In genomic region chr12:47530050-47530449, GRCh38 we compare ENCODE assay signal across 32 cellular contexts.
DNase-seq lines count a peak whose midpoint lies in the region; ATAC-seq, FAIRE-seq and TF ChIP-seq lines count a peak whose summit lies in the region.
"Had no signal": no experiment of that assay in that cellular context is flagged by ENCODE, and none has a peak within 500 bp of the region (broad histone marks: within the 10 kb centered on the region; RNA-seq: fewer than 3 reads in every experiment).

No MANE protein-coding gene starts in this region.

- peaks cover 2 to 11% (median 4%) of the 10 kb centered on the region in 4 donors for H3K9me3 ChIP-seq in liver (ENCODE audit: control insufficient read depth in 4 of 4, low read length in 3 of 4)
- H3K9me3 ChIP-seq in HepG2 (ENCODE audit: low read length): peaks cover 11% of the 10 kb centered on the region
- H3K9me3 ChIP-seq in right lobe of liver: no peaks in the 10 kb centered on the region
- H3K9me3 ChIP-seq: BE2C had no signal

- FAIRE-seq in HepG2 (lab: Jason Lieb, UNC): no peak
- FAIRE-seq: D721Med had no signal

- TF ChIP-seq RAD21 in liver (IDR thresholded peaks at IDR 0.05) (no peak), HepG2 (CRISPR knock-in tag; IDR thresholded peaks at IDR 0.05) (no peak)

- ATAC-seq in HepG2 (no peak), left lobe of liver (peak; percentile 71), right lobe of liver (peak; percentile 46 to 78 (median 62)), HG02973 (IDR thresholded peaks at IDR 0.05; ENCODE audit: unreplicated experiment) (no peak)
- ATAC-seq: A549; CD8-positive, alpha-beta T cell had no signal

- no peaks in the 10 kb centered on the region for H4K20me1 ChIP-seq in HepG2 (ENCODE audit: insufficient read depth, low read length)
- H4K20me1 ChIP-seq: BLaER1; BLaER1 treated with 17β-estradiol and CSF1 and Interleukin-3, amounts not matched to agents 10 nM and 100 nM had no signal

- no peak overlapping the region for H3K4me2 ChIP-seq in HepG2 (ENCODE audit: low read depth, low read length)
- H3K4me2 ChIP-seq: A549; BLaER1; BLaER1 treated with 17β-estradiol and CSF1 and Interleukin-3, amounts not matched to agents 10 nM and 100 nM had no signal

- no peak for TF ChIP-seq CTCF in liver (IDR thresholded peaks at IDR 0.05; ENCODE audit: low read depth, low read length, missing input control)
- no peak for TF ChIP-seq CTCF in HepG2 (CRISPR knock-in tag; IDR thresholded peaks at IDR 0.05)
- no peak for TF ChIP-seq CTCF in right lobe of liver (IDR thresholded peaks at IDR 0.05)

- H3K4me3 ChIP-seq in liver (ENCODE audit: low read depth in 1 of 3, low read length in 3 of 3): no peak overlapping the region
- H3K4me3 ChIP-seq in HepG2 (replicated peaks in 1 of 3; ENCODE audit: insufficient read depth in 1 of 3, low read depth in 2 of 3, low read length in 3 of 3): no peak overlapping the region
- no peak overlapping the region for H3K4me3 ChIP-seq in right lobe of liver
- H3K4me3 ChIP-seq: A549; BLaER1; BLaER1 treated with 17β-estradiol and CSF1 and Interleukin-3, amounts not matched to agents 10 nM and 100 nM had no signal

- H3K27me3 ChIP-seq in liver (ENCODE audit: control insufficient read depth in 4 of 4, insufficient read depth in 4 of 4, low read length in 3 of 4) (no peaks in the 10 kb centered on the region), HepG2 (ENCODE audit: control insufficient read depth in 1 of 2, insufficient read depth in 2 of 2, low read length in 2 of 2) (no peaks in the 10 kb centered on the region), right lobe of liver (no peaks in the 10 kb centered on the region)
- H3K27me3 ChIP-seq: BE2C; BLaER1; BLaER1 treated with 17β-estradiol and CSF1 and Interleukin-3, amounts not matched to agents 10 nM and 100 nM had no signal

- H3K4me1 ChIP-seq in liver (ENCODE audit: control insufficient read depth in 4 of 4, insufficient read depth in 4 of 4, low read length in 3 of 4): peaks cover 0 to 8% (median 6%) of the 10 kb centered on the region in 4 donors
- no peaks in the 10 kb centered on the region for H3K4me1 ChIP-seq in HepG2 (ENCODE audit: insufficient read depth, low read length)
- no peaks in the 10 kb centered on the region for H3K4me1 ChIP-seq in right lobe of liver
- H3K4me1 ChIP-seq: A549, BE2C, Caco-2 had no signal

- CTCF ChIA-PET in HepG2 (lab: Yijun Ruan, JAX; ENCODE audit: low intra/inter-chr PET ratio, low total read pairs): no interaction called here

- H3K27ac ChIP-seq in liver (ENCODE audit: low read depth in 1 of 2, low read length in 2 of 2): no peak overlapping the region
- no peak overlapping the region for H3K27ac ChIP-seq in HepG2 (ENCODE audit: extremely low read length, insufficient read depth, low read length)
- H3K27ac ChIP-seq in right lobe of liver: no peak overlapping the region
- H3K27ac ChIP-seq: 22Rv1; A549; BLaER1; BLaER1 treated with 17β-estradiol and CSF1 and Interleukin-3, amounts not matched to agents 10 nM and 100 nM; C4-2B had no signal

- TF ChIP-seq POLR2A in HepG2 (IDR thresholded peaks at IDR 0.05; ENCODE audit: insufficient read depth in 1 of 2, low read depth in 2 of 2, low read length in 2 of 2) (no peak), right lobe of liver (IDR thresholded peaks at IDR 0.05) (no peak)

- no peaks in the 10 kb centered on the region for H3K36me3 ChIP-seq in liver (ENCODE audit: control insufficient read depth in 4 of 4, insufficient read depth in 3 of 4, low read depth in 1 of 4, low read length in 3 of 4)
- H3K36me3 ChIP-seq in HepG2 (replicated peaks in 1 of 2; ENCODE audit: control insufficient read depth in 1 of 2, insufficient read depth in 2 of 2, low read length in 2 of 2): no peaks in the 10 kb centered on the region
- H3K36me3 ChIP-seq in right lobe of liver: no peaks in the 10 kb centered on the region
- H3K36me3 ChIP-seq: BE2C; BLaER1; BLaER1 treated with 17β-estradiol and CSF1 and Interleukin-3, amounts not matched to agents 10 nM and 100 nM had no signal

- BruUV-seq in HepG2 (replicated peaks; lab: Mats Ljungman, UMichigan): no TSS peak

- in situ Hi-C loops in HepG2 (cut with HindIII; ENCODE audit: extremely low pct_ligation_motif_present, low pct_unique_long_range_greater_than_20kb): no loop called here

- TF ChIP-seq EP300 in HepG2 (IDR thresholded peaks at IDR 0.05; ENCODE audit: low read depth in 2 of 2, low read length in 2 of 2): no peak
- no peak for TF ChIP-seq EP300 in HepG2 (CRISPR knock-in tag; IDR thresholded peaks at IDR 0.05; ENCODE audit: borderline replicate concordance)

- DNase-seq in HepG2 (ENCODE audit: low spot score) (no peak), left lobe of liver (ENCODE audit: low spot score) (no peak), right lobe of liver (no peak), NCI-H446 treated with DMSO at 0.1 percent for 48 hours (lab: John Stamatoyannopoulos, UW) (no peak)
- DNase-seq: 8988T; ACHN; AML-193; BE2C; C1 segment of cervical spinal cord; Caco-2; Calu3; CD4-positive, alpha-beta memory T cell; CD4-positive, alpha-beta T cell; CD4-positive, CD25-positive, alpha-beta regulatory T cell; CD8-positive, alpha-beta memory T cell; CD8-positive, alpha-beta T cell; COR-L47; DMS 273 treated with DMSO at 0.1 percent for 48 hours; DMS153; DMS53; DMS79; DMS79 treated with DMSO at 0.1 percent for 48 hours; DND-41; EL had no signal

- H3K79me2 ChIP-seq in HepG2 (ENCODE audit: insufficient read depth, low read length): no peaks in the 10 kb centered on the region

- intact Hi-C loops in HepG2 (cut with micrococcal nuclease; ENCODE audit: unreplicated experiment): no loop called here
- intact Hi-C loops in right lobe of liver (cut with DNase I): no loop called here

- no peak overlapping the region for H2AFZ ChIP-seq in HepG2 (ENCODE audit: low read length)

- POLR2A ChIA-PET in HepG2 (lab: Yijun Ruan, JAX): no interaction called here

- H3K9ac ChIP-seq in liver (ENCODE audit: low read depth in 1 of 2, low read length in 2 of 2): no peak overlapping the region
- H3K9ac ChIP-seq in HepG2 (ENCODE audit: insufficient read depth, low read depth, low read length): no peak overlapping the region
- H3K9ac ChIP-seq: BLaER1; BLaER1 treated with 17β-estradiol and CSF1 and Interleukin-3, amounts not matched to agents 10 nM and 100 nM had no signal

TF ChIP-seq in liver, 16 proteins besides CTCF, POLR2A, EP300 and RAD21 (continues in another document):
- no peak for TF ChIP-seq REST (IDR thresholded peaks at IDR 0.05)

TF ChIP-seq in HepG2, 621 proteins besides CTCF, POLR2A, EP300 and RAD21 (continues in another document):
- TF ChIP-seq, protein P1, sequence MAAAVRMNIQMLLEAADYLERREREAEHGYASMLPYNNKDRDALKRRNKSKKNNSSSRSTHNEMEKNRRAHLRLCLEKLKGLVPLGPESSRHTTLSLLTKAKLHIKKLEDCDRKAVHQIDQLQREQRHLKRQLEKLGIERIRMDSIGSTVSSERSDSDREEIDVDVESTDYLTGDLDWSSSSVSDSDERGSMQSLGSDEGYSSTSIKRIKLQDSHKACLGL (CRISPR knock-in tag; IDR thresholded peaks at IDR 0.05): no peak
- TF ChIP-seq SIN3A (IDR thresholded peaks at IDR 0.05; ENCODE audit: borderline replicate concordance, low read depth, low read length): no peak
- no peak for TF ChIP-seq HNRNPUL1 (IDR thresholded peaks at IDR 0.05; ENCODE audit: low read depth, low read length)
- no peak for TF ChIP-seq ETV6 (CRISPR knock-in tag; conservative IDR thresholded peaks at IDR 0.05)
- TF ChIP-seq KAT8 (CRISPR knock-in tag; IDR thresholded peaks at IDR 0.05): no peak
- no peak for TF ChIP-seq ZHX2 (IDR thresholded peaks at IDR 0.05; ENCODE audit: low read depth)
- no peak for TF ChIP-seq ZHX2 (CRISPR knock-in tag; IDR thresholded peaks at IDR 0.05; ENCODE audit: borderline replicate concordance)

Comparison
In these comparisons a context has a peak if more than half of its experiments do, and no peak if none do; other contexts are left out.
1. ATAC-seq: peak in left lobe of liver (single experiment) and right lobe of liver (4 of 4); none in HepG2 (single experiment) and HG02973 (single experiment).